Comparison of ENCODE assay signal across 1 cellular context in the genomic region with DNA sequence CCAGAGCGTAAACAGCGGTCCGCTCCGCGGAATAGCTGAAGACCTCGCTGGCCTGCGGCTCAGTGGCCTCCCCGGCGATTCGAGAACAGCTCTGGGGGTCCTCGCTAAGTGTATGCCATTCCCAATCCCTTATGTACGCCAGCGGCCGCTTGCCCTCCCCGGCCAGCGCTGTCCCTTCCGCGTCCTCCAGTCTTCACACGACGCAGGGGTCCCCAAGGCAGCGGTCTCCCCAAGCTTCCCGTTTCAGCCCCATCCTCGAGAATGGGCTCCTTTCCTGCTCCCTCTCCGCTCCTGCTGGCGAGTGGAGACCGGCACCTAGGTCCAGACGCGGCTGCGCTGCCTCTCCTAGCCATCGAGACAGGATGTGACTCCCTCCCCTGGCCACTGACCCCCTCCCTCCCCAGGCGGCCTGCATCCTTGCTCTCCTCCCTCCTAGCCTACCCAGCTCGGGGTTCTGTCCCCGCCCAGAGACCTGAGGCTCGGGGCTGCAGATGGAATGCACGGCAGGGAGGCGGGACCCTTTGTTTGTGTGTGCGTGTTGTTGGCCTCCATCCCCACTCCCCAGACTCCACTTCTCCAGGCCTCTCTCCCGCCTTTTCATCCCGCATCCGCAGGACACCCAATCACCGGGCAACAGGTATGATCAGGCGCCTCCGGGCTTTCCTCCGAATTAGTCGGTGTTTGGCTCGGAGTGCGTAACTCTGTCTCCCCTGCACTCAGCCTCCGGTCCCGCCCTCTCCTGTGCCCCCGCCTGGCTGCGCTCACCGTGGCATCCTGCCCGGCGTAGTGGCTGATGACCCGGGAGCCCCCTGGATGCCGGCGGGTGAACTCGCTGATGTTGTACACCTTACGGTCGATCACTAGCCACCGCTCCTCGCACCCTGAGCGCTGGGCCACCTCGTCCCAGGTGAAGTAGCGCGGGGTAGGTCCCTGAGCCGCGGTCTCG.
A peak's percentile ranks its signal among the peaks of the same experiment; 100 is the strongest.
TF ChIP-seq lines count a peak whose summit lies in the region.

No MANE protein-coding gene starts in this region.

TF ChIP-seq in GM12878, 131 proteins besides CTCF, POLR2A, EP300 and RAD21:
- TF ChIP-seq SMARCA5 (IDR thresholded peaks at IDR 0.05) (no peak), POLR2AphosphoS5 (IDR thresholded peaks at IDR 0.05; ENCODE audit: low read length) (0 out of 2 replicates have a peak, but pooled peaks have one; percentile 23), MXI1 (IDR thresholded peaks at IDR 0.05; ENCODE audit: low read depth, low read length) (0 out of 2 replicates have a peak, but pooled peaks have one; percentile 32), SMAD5 (IDR thresholded peaks at IDR 0.05; ENCODE audit: low read depth) (no peak), NBN (IDR thresholded peaks at IDR 0.05) (0 out of 2 replicates have a peak, but pooled peaks have one; percentile 8), RUNX3 (IDR thresholded peaks at IDR 0.05; ENCODE audit: low read length) (peak; percentile 14; the same call in 1 of the 2 replicates), CHD1 (IDR thresholded peaks at IDR 0.05; ENCODE audit: low read depth, low read length) (peak; percentile 7; the same call in 1 of the 2 replicates), TCF3 (IDR thresholded peaks at IDR 0.05; ENCODE audit: borderline replicate concordance, insufficient read depth, low read depth, low read length) (no peak), KAT2A (conservative IDR thresholded peaks at IDR 0.05; ENCODE audit: control insufficient read depth, low read depth, low read length) (no peak)
